24 cellular contexts compared by ENCODE assay signal in genomic region chr12:72072613-72073212, GRCh38.
DNase-seq lines count a peak whose midpoint lies in the region; ATAC-seq, FAIRE-seq and TF ChIP-seq lines count a peak whose summit lies in the region.
"Had no signal": no experiment of that assay in that cellular context is flagged by ENCODE, and none has a peak within 500 bp of the region (broad histone marks: within the 10 kb centered on the region; RNA-seq: fewer than 3 reads in every experiment).

No MANE protein-coding gene starts in this region.

- no peaks in the 10 kb centered on the region for H3K79me2 ChIP-seq in hepatocyte

- H3K9me3 ChIP-seq in A673 (ENCODE audit: low read depth, low read length, poor library complexity, severe bottlenecking) (no peaks in the 10 kb centered on the region), hepatocyte (ENCODE audit: low read depth) (no peaks in the 10 kb centered on the region)
- H3K9me3 ChIP-seq: uterus had no signal

- TF ChIP-seq CTCF in A673 (conservative IDR thresholded peaks at IDR 0.05; ENCODE audit: low read depth, low read length) (no peak), hepatocyte (IDR thresholded peaks at IDR 0.05; ENCODE audit: poor library complexity) (no peak), D721Med (IDR thresholded peaks at IDR 0.05; ENCODE audit: insufficient read depth, missing control alignments) (no peak)

- 57% methylated on average over 1 of the region's 1 CpG for WGBS in hepatocyte (ENCODE audit: low lambda C conversion rate, missing lambda C conversion rate)

- CTCF ChIA-PET in A673 (lab: Charles Lee), result no interaction called here

- H3K9me2 ChIP-seq in hepatocyte (replicated peaks; ENCODE audit: insufficient read depth), result no peaks in the 10 kb centered on the region

- no peak for ATAC-seq in HG03460 (IDR thresholded peaks at IDR 0.05; ENCODE audit: unreplicated experiment)
- no peak for ATAC-seq in HG03457 (IDR thresholded peaks at IDR 0.05; ENCODE audit: unreplicated experiment)
- no peak for ATAC-seq in HG02588 (IDR thresholded peaks at IDR 0.05; ENCODE audit: unreplicated experiment)
- ATAC-seq: activated CD4-positive, CD25-positive, alpha-beta regulatory T cell treated with anti-CD3 and anti-CD28 coated beads, Interleukin-2, amount 50 U/mL, for 24 hours; left lung; mucosa of descending colon; stimulated activated memory B cell treated with anti-CD40 and anti-IgM and Interleukin-4, amounts not matched to agents 10 μg/mL and 1 μg/mL and 100 μg/mL, for 72 hours; T-cell had no signal

- no peak for FAIRE-seq in D721Med (lab: Jason Lieb, UNC)
- FAIRE-seq: endometrium, H54 had no signal

- no peaks in the 10 kb centered on the region for H3K27me3 ChIP-seq in A673 (replicated peaks; ENCODE audit: insufficient read depth, low read depth, low read length, poor library complexity)
- no peaks in the 10 kb centered on the region for H3K27me3 ChIP-seq in hepatocyte
- H3K27me3 ChIP-seq: left lung, MG63, neural progenitor cell, suprapubic skin, uterus had no signal

- BruUV-seq in A673 (replicated peaks; lab: Mats Ljungman, UMichigan), result no TSS peak

- peaks cover 37% of the 10 kb centered on the region for H3K4me1 ChIP-seq in A673 (ENCODE audit: insufficient read depth, low read length, poor library complexity, severe bottlenecking)
- no peaks in the 10 kb centered on the region for H3K4me1 ChIP-seq in hepatocyte (ENCODE audit: insufficient read depth)
- H3K4me1 ChIP-seq: left lung, neural progenitor cell, suprapubic skin, uterus had no signal

- DNase-seq in A673 (ENCODE audit: low spot score) (peak; percentile 35), EH (ENCODE audit: low read depth) (peak; percentile 6), SHP77 treated with DMSO at 0.1 percent for 48 hours (lab: John Stamatoyannopoulos, UW) (peak; percentile 9), hepatocyte (ENCODE audit: low spot score) (peak; percentile 33), D721Med (ENCODE audit: insufficient read length, low spot score) (no peak)
- DNase-seq: activated CD8-positive, alpha-beta memory T cell treated with anti-CD3 and anti-CD28 coated beads for 24 hours; activated naive CD4-positive, alpha-beta T cell treated with Interleukin-2 at 50 U/mL for 16 hours; activated T-cell treated with anti-CD3 and anti-CD28 coated beads, Interleukin-2, amount 50 U/mL, for 48 hours; left lung; MG63; mucosa of descending colon; NCI-H510A treated with DMSO at 0.1 percent for 48 hours; stimulated activated CD4-positive, alpha-beta T cell treated with anti-CD3 and anti-CD28 coated beads, Interleukin-2, amount 100 ng/mL, for 24 hours; T-cell; uterus had no signal

- no peaks in the 10 kb centered on the region for H4K20me1 ChIP-seq in hepatocyte (ENCODE audit: insufficient read depth, poor library complexity, severe bottlenecking)

- H3K36me3 ChIP-seq in A673 (ENCODE audit: insufficient read depth, low read length, poor library complexity, severe bottlenecking) (no peaks in the 10 kb centered on the region), hepatocyte (replicated peaks; ENCODE audit: insufficient read depth, low read depth) (no peaks in the 10 kb centered on the region)
- H3K36me3 ChIP-seq: left lung, MG63, neural progenitor cell, suprapubic skin, uterus had no signal

- no peak overlapping the region for H2AFZ ChIP-seq in hepatocyte
- H2AFZ ChIP-seq: neural progenitor cell had no signal

- POLR2A ChIA-PET in A673 (lab: Charles Lee; ENCODE audit: low non-redundant PET), result no interaction called here

- H3K27ac ChIP-seq in A673 (ENCODE audit: low read depth, low read length, poor library complexity, severe bottlenecking) (no peak overlapping the region), hepatocyte (peak overlapping the region; percentile 6)
- H3K27ac ChIP-seq: left lung, neural progenitor cell, suprapubic skin, uterus had no signal

- no peak overlapping the region for H3K4me2 ChIP-seq in hepatocyte
- H3K4me2 ChIP-seq: neural progenitor cell had no signal

- intact Hi-C loops in A673 (cut with micrococcal nuclease; ENCODE audit: unreplicated experiment), result no loop called here

- H3K4me3 ChIP-seq in A673 (ENCODE audit: low read depth, low read length, poor library complexity, severe bottlenecking), result no peak overlapping the region
- H3K4me3 ChIP-seq in hepatocyte, result no peak overlapping the region
- H3K4me3 ChIP-seq: left lung, MG63, mucosa of descending colon, neural progenitor cell, suprapubic skin, uterus had no signal
